ENCODE assay signal across 9 cellular contexts in the genomic region with DNA sequence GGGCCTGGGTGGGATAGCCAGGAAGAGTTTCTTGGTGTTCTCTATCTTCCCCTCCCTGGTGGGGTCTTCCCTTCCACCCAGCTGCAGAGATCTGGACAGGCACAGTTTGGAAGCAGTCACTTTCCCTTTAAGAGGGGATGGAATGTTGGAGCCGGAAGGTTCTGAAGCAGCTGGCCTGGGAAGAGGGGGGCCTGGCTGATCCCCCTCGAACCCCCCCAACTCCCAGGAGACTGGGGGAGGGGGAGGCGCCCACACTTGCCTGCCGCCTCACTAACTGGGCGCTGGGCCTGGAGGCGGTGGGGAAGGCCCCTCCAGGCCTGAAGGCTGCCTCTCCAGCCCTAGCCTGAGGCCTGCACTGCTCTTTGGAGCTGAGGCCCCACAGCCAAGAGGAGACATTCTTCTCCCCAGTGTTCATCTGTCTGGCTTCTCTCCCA. TPM values are rescaled to one million over a fixed set of nuclear protein-coding genes. Genes with fewer than 3 reads are reported as not detected.
DNase-seq lines count a peak whose midpoint lies in the region; ATAC-seq and TF ChIP-seq lines count a peak whose summit lies in the region.
"Had no signal": no experiment of that assay in that cellular context is flagged by ENCODE, and none has a peak within 500 bp of the region (broad histone marks: within the 10 kb centered on the region; RNA-seq: fewer than 3 reads in every experiment).

No MANE protein-coding gene starts in this region.

- H3K4me1 ChIP-seq in HEK293 (ENCODE audit: control insufficient read depth, insufficient read depth, low read length) (no peaks in the 10 kb centered on the region), foreskin keratinocyte (peaks cover 9% of the 10 kb centered on the region)

- H3K36me3 Mint-ChIP-seq in activated B cell treated with CpG ODN at 0.5 μM for 24 hours (ENCODE audit: low read depth) (peaks cover 8% of the 10 kb centered on the region), nephron progenitor cell (ENCODE audit: low read depth) (peaks cover 8% of the 10 kb centered on the region)

- POLR2A ChIA-PET in BJ (lab: Charles Lee) = no interaction called here
- POLR2A ChIA-PET in HEK293 (lab: Yijun Ruan, JAX) = interaction anchor here (1.5 to 2.0 kb wide), 5 partner anchors 13 to 28 kb away, joined by 3 to 11 read pairs (median 9); partner anchors contain the start of genes ABCF3 and EIF2B5
- POLR2A ChIA-PET in activated B cell treated with CpG ODN at 0.5 μM for 24 hours (lab: Charles Lee) = interaction anchor here (0.7 to 2.1 kb wide), 3 partner anchors 13 to 30 kb away, joined by 5 to 10 read pairs (median 8); partner anchors contain the start of gene EIF2B5

- no peak for TF ChIP-seq CTCF in BJ (IDR thresholded peaks at IDR 0.05; ENCODE audit: insufficient read depth, low read depth, low read length)
- TF ChIP-seq CTCF in HEK293 (tag by site-specific recombination; IDR thresholded peaks at IDR 0.05) = no peak
- no peak for TF ChIP-seq CTCF in activated B cell treated with CpG ODN at 0.5 μM for 24 hours (IDR thresholded peaks at IDR 0.05)
- TF ChIP-seq CTCF in foreskin keratinocyte (conservative IDR thresholded peaks at IDR 0.05) = no peak
- TF ChIP-seq CTCF in nephron progenitor cell (IDR thresholded peaks at IDR 0.05) = no peak

- intact Hi-C loops in activated B cell treated with CpG ODN at 0.5 μM for 24 hours (cut with micrococcal nuclease) = loop anchor here (1.0 kb wide), 1 partner anchor 143 kb away; the partner anchor contains the start of gene PSMD2

- no peaks in the 10 kb centered on the region for H3K9me3 Mint-ChIP-seq in activated B cell treated with CpG ODN at 0.5 μM for 24 hours
- H3K9me3 Mint-ChIP-seq in nephron progenitor cell = no peaks in the 10 kb centered on the region

- H3K27ac ChIP-seq in HEK293 (ENCODE audit: extremely low read depth, low read depth, low read length) (peak overlapping the region; percentile 95), foreskin keratinocyte (peak overlapping the region; percentile 72)

- H3K4me3 Mint-ChIP-seq in activated B cell treated with CpG ODN at 0.5 μM for 24 hours (peak overlapping the region; percentile 91), nephron progenitor cell (peak overlapping the region; percentile 99)

- H3K4me1 Mint-ChIP-seq in activated B cell treated with CpG ODN at 0.5 μM for 24 hours (peaks cover 29% of the 10 kb centered on the region), nephron progenitor cell (peaks cover 61% of the 10 kb centered on the region)

- no peaks in the 10 kb centered on the region for H3K27me3 ChIP-seq in BJ (ENCODE audit: control insufficient read depth, insufficient read depth, low read length)
- no peaks in the 10 kb centered on the region for H3K27me3 ChIP-seq in foreskin keratinocyte

- no peaks in the 10 kb centered on the region for H3K27me3 Mint-ChIP-seq in activated B cell treated with CpG ODN at 0.5 μM for 24 hours
- peaks cover 3% of the 10 kb centered on the region for H3K27me3 Mint-ChIP-seq in nephron progenitor cell (ENCODE audit: low read depth, poor library complexity)

- H3K4me3 ChIP-seq in BJ (ENCODE audit: low read depth, low read length) (peak overlapping the region; percentile 90), HEK293 (ENCODE audit: low read depth, low read length) (peak overlapping the region; percentile 82)

- DNase-seq in BJ (ENCODE audit: low read depth) (no peak), activated B cell treated with CpG ODN at 0.5 μM for 24 hours (no peak), foreskin keratinocyte (no peak), nephron progenitor cell (peak; percentile 67), cerebellar cortex (ENCODE audit: low spot score) (no peak)
- no peak for DNase-seq in central memory CD4-positive, alpha-beta T cell

- H3K36me3 ChIP-seq in BJ (ENCODE audit: control insufficient read depth, insufficient read depth, low read length) (no peaks in the 10 kb centered on the region), HEK293 (ENCODE audit: control insufficient read depth in 2 of 2, insufficient read depth in 1 of 2, low read length in 2 of 2) (peaks cover 0 to 11% of the 10 kb centered on the region in 2 experiments; a peak in 2 of 3 replicates)

- CTCF ChIA-PET in BJ (lab: Yijun Ruan, JAX) (interaction anchor here (0.8 to 1.6 kb wide), 4 partner anchors 11 to 143 kb away, joined by 3 to 5 read pairs (median 4); partner anchors contain the start of gene ABCC5), HEK293 (lab: Yijun Ruan, JAX) (interaction anchor here (0.6 to 1.6 kb wide), 4 partner anchors 30 to 272 kb away, joined by 3 read pairs; partner anchors contain the start of gene PARL), activated B cell treated with CpG ODN at 0.5 μM for 24 hours (lab: Charles Lee) (no interaction called here)

- H3K9me3 ChIP-seq in HEK293 (ENCODE audit: control insufficient read depth, insufficient read depth, low read depth, low read length) = no peaks in the 10 kb centered on the region

- no peak for ATAC-seq in activated B cell treated with CpG ODN at 0.5 μM for 24 hours (ENCODE audit: low read depth)
- peak; percentile 25 for ATAC-seq in foreskin keratinocyte
- no peak for ATAC-seq in GM21367 (IDR thresholded peaks at IDR 0.05; ENCODE audit: unreplicated experiment)

- H3K27ac Mint-ChIP-seq in activated B cell treated with CpG ODN at 0.5 μM for 24 hours = no peak overlapping the region
- H3K27ac Mint-ChIP-seq in nephron progenitor cell = peak overlapping the region; percentile 99

TF ChIP-seq in HEK293, 187 proteins besides CTCF, POLR2A, EP300 and RAD21 (continues in another document):
- TF ChIP-seq, protein P1, sequence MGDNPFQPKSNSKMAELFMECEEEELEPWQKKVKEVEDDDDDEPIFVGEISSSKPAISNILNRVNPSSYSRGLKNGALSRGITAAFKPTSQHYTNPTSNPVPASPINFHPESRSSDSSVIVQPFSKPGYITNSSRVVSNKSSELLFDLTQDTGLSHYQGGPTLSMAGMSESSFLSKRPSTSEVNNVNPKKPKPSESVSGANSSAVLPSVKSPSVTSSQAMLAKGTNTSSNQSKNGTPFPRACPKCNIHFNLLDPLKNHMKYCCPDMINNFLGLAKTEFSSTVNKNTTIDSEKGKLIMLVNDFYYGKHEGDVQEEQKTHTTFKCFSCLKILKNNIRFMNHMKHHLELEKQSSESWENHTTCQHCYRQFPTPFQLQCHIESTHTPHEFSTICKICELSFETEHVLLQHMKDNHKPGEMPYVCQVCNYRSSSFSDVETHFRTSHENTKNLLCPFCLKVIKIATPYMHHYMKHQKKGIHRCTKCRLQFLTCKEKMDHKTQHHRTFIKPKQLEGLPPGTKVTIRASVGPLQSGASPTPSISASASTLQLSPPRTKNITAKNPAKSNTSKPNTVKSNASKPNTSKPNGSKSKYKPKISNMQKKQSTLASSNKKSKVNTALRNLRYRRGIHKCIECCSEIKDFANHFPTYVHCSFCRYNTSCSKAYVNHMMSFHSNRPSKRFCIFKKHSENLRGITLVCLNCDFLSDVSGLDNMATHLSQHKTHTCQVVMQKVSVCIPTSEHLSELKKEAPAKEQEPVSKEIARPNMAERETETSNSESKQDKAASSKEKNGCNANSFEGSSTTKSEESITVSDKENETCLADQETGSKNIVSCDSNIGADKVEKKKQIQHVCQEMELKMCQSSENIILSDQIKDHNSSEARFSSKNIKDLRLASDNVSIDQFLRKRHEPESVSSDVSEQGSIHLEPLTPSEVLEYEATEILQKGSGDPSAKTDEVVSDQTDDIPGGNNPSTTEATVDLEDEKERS (tag by site-specific recombination; IDR thresholded peaks at IDR 0.05) = no peak
- no peak for TF ChIP-seq REPIN1 (tag by site-specific recombination; IDR thresholded peaks at IDR 0.05; ENCODE audit: low read depth)
- no peak for TF ChIP-seq ZNF223 (tag by site-specific recombination; IDR thresholded peaks at IDR 0.05)
- TF ChIP-seq ZNF629 (tag by site-specific recombination; IDR thresholded peaks at IDR 0.05) = no peak
- 0 out of 2 replicates have a peak, but pooled peaks have one; percentile 15 for TF ChIP-seq ZSCAN30 (tag by site-specific recombination; IDR thresholded peaks at IDR 0.05)
- no peak for TF ChIP-seq ZNF18 (tag by site-specific recombination; IDR thresholded peaks at IDR 0.05)

RNA-seq across cellular contexts. Expression of gene DVL3, which starts 1.4 kb away (rescaled TPM):
- polyA plus RNA-seq in BJ (2011; rRNA removed) (24.4 and 33.9 TPM in 2 replicates), foreskin keratinocyte (24.0 and 26.9 TPM in 2 replicates)
- polyA minus RNA-seq in BJ (2011; rRNA and poly(A)+ RNA removed) = 52.9 and 59.4 TPM in 2 replicates
- total RNA-seq in activated B cell treated with CpG ODN at 0.5 μM for 24 hours (52.1 and 54.2 TPM in 2 replicates), foreskin keratinocyte (26.5 and 31.5 TPM in 2 replicates)

RNA-seq across cellular contexts. Expression of gene AP2M1, which starts 18.1 kb away (rescaled TPM):
- polyA plus RNA-seq in BJ (2011; rRNA removed) (1,059 and 1,761 TPM in 2 replicates), foreskin keratinocyte (328 and 329 TPM in 2 replicates)
- polyA minus RNA-seq in BJ (2011; rRNA and poly(A)+ RNA removed) = 473 and 533 TPM in 2 replicates
- total RNA-seq in activated B cell treated with CpG ODN at 0.5 μM for 24 hours (169 and 177 TPM in 2 replicates), foreskin keratinocyte (290 and 295 TPM in 2 replicates)

RNA-seq across cellular contexts. Expression of gene EIF2B5, which starts 21.4 kb away (rescaled TPM):
- polyA plus RNA-seq in BJ (2011; rRNA removed) = 31.0 and 32.9 TPM in 2 replicates
- 21.1 and 26.6 TPM in 2 replicates for polyA minus RNA-seq in BJ (2011; rRNA and poly(A)+ RNA removed)
- 72.0 and 74.2 TPM in 2 replicates for total RNA-seq in activated B cell treated with CpG ODN at 0.5 μM for 24 hours
- total RNA-seq in foreskin keratinocyte = 42.3 and 45.1 TPM in 2 replicates
- polyA plus RNA-seq in foreskin keratinocyte = 34.0 and 37.7 TPM in 2 replicates

RNA-seq across cellular contexts. Expression of gene ABCF3, which starts 29.5 kb away (rescaled TPM):
- polyA plus RNA-seq in BJ (2011; rRNA removed) (65.2 and 82.8 TPM in 2 replicates), foreskin keratinocyte (36.7 TPM in 2 replicates)
- 86.4 and 125 TPM in 2 replicates for polyA minus RNA-seq in BJ (2011; rRNA and poly(A)+ RNA removed)
- total RNA-seq in activated B cell treated with CpG ODN at 0.5 μM for 24 hours (78.0 and 86.7 TPM in 2 replicates), foreskin keratinocyte (32.0 and 35.0 TPM in 2 replicates)

RNA-seq across cellular contexts. Expression of gene HTR3E, which starts 59.7 kb away (rescaled TPM):
- polyA plus RNA-seq in BJ (2011; rRNA removed) = not detected in 2 replicates
- not detected in 2 replicates for polyA minus RNA-seq in BJ (2011; rRNA and poly(A)+ RNA removed)
- not detected in 2 replicates for total RNA-seq in activated B cell treated with CpG ODN at 0.5 μM for 24 hours
- not detected in 2 replicates for total RNA-seq in foreskin keratinocyte
- not detected in 2 replicates for polyA plus RNA-seq in foreskin keratinocyte
- total RNA-seq: NCI-H460 had no signal
